12 cellular contexts compared by ENCODE assay signal in the genomic region with DNA sequence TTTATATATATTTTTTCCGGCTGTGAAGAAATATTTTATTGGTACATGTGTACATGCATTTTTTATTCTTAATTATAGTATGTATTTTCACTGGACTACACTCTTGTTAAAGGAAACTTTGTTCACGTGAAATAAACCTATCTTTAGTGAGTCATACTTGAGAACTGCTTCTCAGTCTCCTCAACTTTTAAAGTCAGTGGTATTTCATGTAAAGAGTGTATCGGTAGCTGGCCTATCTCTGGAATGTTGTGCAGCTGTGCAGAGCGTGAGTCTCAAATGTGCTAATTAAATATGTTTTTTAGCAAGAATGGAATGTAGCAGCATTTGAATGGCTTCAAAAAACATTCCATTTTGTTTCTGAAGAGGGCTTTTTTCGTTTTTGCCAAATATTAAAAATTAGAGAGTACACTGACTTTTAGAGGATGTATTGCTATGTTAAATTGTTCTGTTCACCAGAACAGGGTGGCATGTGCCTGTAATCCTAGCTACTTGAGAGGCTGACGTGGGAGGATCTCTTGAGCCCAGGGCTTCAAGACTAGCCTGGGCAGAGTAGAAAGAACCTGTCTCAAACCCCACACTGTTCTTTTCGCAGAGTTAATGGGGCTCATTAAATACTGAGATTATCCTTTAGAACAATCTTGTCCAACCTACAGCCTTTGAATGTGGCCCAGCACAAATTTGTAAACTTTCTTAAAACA. TPM values are rescaled to one million over a fixed set of nuclear protein-coding genes. Genes with fewer than 3 reads are reported as not detected.
A peak's percentile ranks its signal among the peaks of the same experiment; 100 is the strongest.
DNase-seq lines count a peak whose midpoint lies in the region; ATAC-seq and TF ChIP-seq lines count a peak whose summit lies in the region.
"Had no signal": no experiment of that assay in that cellular context is flagged by ENCODE, and none has a peak within 500 bp of the region (broad histone marks: within the 10 kb centered on the region; RNA-seq: fewer than 3 reads in every experiment).

No MANE protein-coding gene starts in this region.

- peak overlapping the region; percentile 48 to 86 for H3K27ac ChIP-seq in SK-N-SH (ENCODE audit: low read depth in 2 of 2, low read length in 1 of 2)
- peak overlapping the region; percentile 53 to 85 (median 65) for H3K27ac ChIP-seq in gastrocnemius medialis

- H3K4me1 Mint-ChIP-seq in activated naive CD8-positive, alpha-beta T cell treated with anti-CD3 and anti-CD28 coated beads, Interleukin-2, amount 50 U/mL, for 24 hours = peaks cover 2% of the 10 kb centered on the region
- H3K4me1 Mint-ChIP-seq: activated CD4-positive, alpha-beta memory T cell treated with anti-CD3 and anti-CD28 coated beads, Interleukin-2, amount 10 ng/mL, durations not matched to agents 7 days and 5 days had no signal

- in situ Hi-C loops in gastrocnemius medialis (cut with MboI; ENCODE audit: low sequenced_read_pairs in 4 of 4) = no loop called here
- in situ Hi-C loops in G401 (cut with HindIII; ENCODE audit: low sequenced_read_pairs) = no loop called here

- no peak for TF ChIP-seq POLR2A in gastrocnemius medialis (IDR thresholded peaks at IDR 0.05)

- H3K4me2 ChIP-seq in SK-N-SH = peak overlapping the region; percentile 29

- POLR2A ChIA-PET in SK-N-SH (lab: Yijun Ruan, JAX) = no interaction called here

- H3K36me3 ChIP-seq in SK-N-SH (replicated peaks in 1 of 2; ENCODE audit: control insufficient read depth in 1 of 2, insufficient read depth in 2 of 2, low read length in 1 of 2) = no peaks in the 10 kb centered on the region
- H3K36me3 ChIP-seq in gastrocnemius medialis = no peaks in the 10 kb centered on the region

- H3K79me2 ChIP-seq in SK-N-SH (ENCODE audit: insufficient read depth) = peaks cover 87% of the 10 kb centered on the region

- TF ChIP-seq RAD21 in SK-N-SH (IDR thresholded peaks at IDR 0.05; ENCODE audit: low read length) = no peak

- DNase-seq in EL = peak; percentile 77
- DNase-seq in SK-N-SH = no peak
- DNase-seq in glomerular visceral epithelial cell (ENCODE audit: extremely low spot score) = peak; percentile 55
- no peak for DNase-seq in gastrocnemius medialis
- no peak for DNase-seq in activated naive CD8-positive, alpha-beta T cell treated with anti-CD3 and anti-CD28 coated beads, Interleukin-2, amount 50 U/mL, for 24 hours
- DNase-seq in G401 (ENCODE audit: low spot score) = no peak
- DNase-seq in NCI-H2029 (lab: John Stamatoyannopoulos, UW) = no peak
- DNase-seq: activated CD4-positive, alpha-beta memory T cell treated with anti-CD3 and anti-CD28 coated beads, Interleukin-2, amount 10 ng/mL, durations not matched to agents 7 days and 5 days; DMS79; left colon had no signal

- CTCF ChIA-PET in SK-N-SH (lab: Yijun Ruan, JAX) = interaction anchor here (1.0 kb wide), 1 partner anchor 25 kb away, joined by 3 read pairs; no protein-coding TSS in a partner anchor

- H3K9me3 Mint-ChIP-seq in activated naive CD8-positive, alpha-beta T cell treated with anti-CD3 and anti-CD28 coated beads, Interleukin-2, amount 50 U/mL, for 24 hours = no peaks in the 10 kb centered on the region
- H3K9me3 Mint-ChIP-seq: activated CD4-positive, alpha-beta memory T cell treated with anti-CD3 and anti-CD28 coated beads, Interleukin-2, amount 10 ng/mL, durations not matched to agents 7 days and 5 days; dendritic cell treated with granulocyte-macrophage colony-stimulating factor and Interleukin-4, amounts not matched to agents 40 ng/mL and 50 ng/mL, for 4 days had no signal

- H3K4me3 ChIP-seq in SK-N-SH (ENCODE audit: low read depth in 2 of 2, low read length in 1 of 2) (no peak overlapping the region), gastrocnemius medialis (no peak overlapping the region)

- H3K27me3 ChIP-seq in SK-N-SH (ENCODE audit: insufficient read depth) (no peaks in the 10 kb centered on the region), gastrocnemius medialis (no peaks in the 10 kb centered on the region)

- H3K4me1 ChIP-seq in SK-N-SH (ENCODE audit: control insufficient read depth in 1 of 2, insufficient read depth in 2 of 2, low read depth in 1 of 2, low read length in 1 of 2) (peaks cover 34 to 37% of the 10 kb centered on the region in 2 experiments), gastrocnemius medialis (peaks cover 37 to 83% of the 10 kb centered on the region in 2 donors)

- WGBS in SK-N-SH (ENCODE audit: low lambda C conversion rate) = 66% methylated on average over 7 of the region's 7 CpGs

- no peak for TF ChIP-seq EP300 in SK-N-SH (IDR thresholded peaks at IDR 0.05; ENCODE audit: borderline replicate concordance in 1 of 2, low read depth in 1 of 2, low read length in 1 of 2)

- H3K27ac Mint-ChIP-seq in activated naive CD8-positive, alpha-beta T cell treated with anti-CD3 and anti-CD28 coated beads, Interleukin-2, amount 50 U/mL, for 24 hours = no peak overlapping the region
- H3K27ac Mint-ChIP-seq: activated CD4-positive, alpha-beta memory T cell treated with anti-CD3 and anti-CD28 coated beads, Interleukin-2, amount 10 ng/mL, durations not matched to agents 7 days and 5 days; dendritic cell treated with granulocyte-macrophage colony-stimulating factor and Interleukin-4, amounts not matched to agents 40 ng/mL and 50 ng/mL, for 4 days had no signal

- H2AFZ ChIP-seq in SK-N-SH (ENCODE audit: low read depth) = no peak overlapping the region

- H3K9me2 ChIP-seq in SK-N-SH = no peaks in the 10 kb centered on the region

- no peak overlapping the region for H3K9ac ChIP-seq in SK-N-SH

- H3K9me3 ChIP-seq in SK-N-SH (no peaks in the 10 kb centered on the region), gastrocnemius medialis (no peaks in the 10 kb centered on the region)

- intact Hi-C loops in gastrocnemius medialis (cut with DNase I; ENCODE audit: low total_unique reads) = no loop called here

- ATAC-seq in gastrocnemius medialis (peak in 1 of 2 donors; percentile 43), GM19463 (IDR thresholded peaks at IDR 0.05; ENCODE audit: unreplicated experiment) (no peak)
- ATAC-seq in activated naive CD8-positive, alpha-beta T cell treated with anti-CD3 and anti-CD28 coated beads, Interleukin-2, amount 50 U/mL, for 24 hours = no peak
- ATAC-seq: left colon had no signal

- no peak overlapping the region for H3K4me3 Mint-ChIP-seq in activated naive CD8-positive, alpha-beta T cell treated with anti-CD3 and anti-CD28 coated beads, Interleukin-2, amount 50 U/mL, for 24 hours
- H3K4me3 Mint-ChIP-seq: activated CD4-positive, alpha-beta memory T cell treated with anti-CD3 and anti-CD28 coated beads, Interleukin-2, amount 10 ng/mL, durations not matched to agents 7 days and 5 days; dendritic cell treated with granulocyte-macrophage colony-stimulating factor and Interleukin-4, amounts not matched to agents 40 ng/mL and 50 ng/mL, for 4 days had no signal

- TF ChIP-seq CTCF in SK-N-SH (IDR thresholded peaks at IDR 0.05) (no peak), gastrocnemius medialis (IDR thresholded peaks at IDR 0.05 in 4 of 5, conservative IDR thresholded peaks at IDR 0.05 in 1 of 5) (no peak)

- H3K27me3 Mint-ChIP-seq in activated naive CD8-positive, alpha-beta T cell treated with anti-CD3 and anti-CD28 coated beads, Interleukin-2, amount 50 U/mL, for 24 hours = peaks cover 3% of the 10 kb centered on the region
- H3K27me3 Mint-ChIP-seq: dendritic cell treated with granulocyte-macrophage colony-stimulating factor and Interleukin-4, amounts not matched to agents 40 ng/mL and 50 ng/mL, for 4 days had no signal

- H3F3A ChIP-seq in SK-N-SH (replicated peaks; ENCODE audit: insufficient read depth) = peaks cover 17% of the 10 kb centered on the region

- H4K20me1 ChIP-seq in SK-N-SH (ENCODE audit: insufficient read depth) = peaks cover 64% of the 10 kb centered on the region

- no peaks in the 10 kb centered on the region for H3K36me3 Mint-ChIP-seq in activated naive CD8-positive, alpha-beta T cell treated with anti-CD3 and anti-CD28 coated beads, Interleukin-2, amount 50 U/mL, for 24 hours (ENCODE audit: low read depth)

TF ChIP-seq in SK-N-SH, 30 proteins besides CTCF, POLR2A, EP300 and RAD21 (continues in another document):
- TF ChIP-seq USF2 (IDR thresholded peaks at IDR 0.05; ENCODE audit: borderline replicate concordance, low read depth, low read length) (no peak), FOSL2 (IDR thresholded peaks at IDR 0.05; ENCODE audit: borderline replicate concordance, low read depth) (no peak), REST (IDR thresholded peaks at IDR 0.05; ENCODE audit: low read depth, low read length) (no peak), GABPA (IDR thresholded peaks at IDR 0.05; ENCODE audit: low read depth) (no peak)

RNA-seq across cellular contexts. Expression of gene SPTBN1, which starts 14.3 kb away (rescaled TPM):
- 27.1 and 29.1 TPM in 2 replicates for polyA plus RNA-seq in SK-N-SH (2012; rRNA removed)
- 15.4 and 18.8 TPM in 2 replicates for polyA plus RNA-seq in SK-N-SH (2012; cell fraction: cytosol; rRNA removed)
- polyA plus RNA-seq in SK-N-SH (2012; cell fraction: nucleus; rRNA removed) = 92.5 and 114 TPM in 2 replicates
- total RNA-seq in gastrocnemius medialis = 100 to 1,000 TPM; 107 to 191 (median 119) TPM
- total RNA-seq in G401 (2014; rRNA removed; shearing (Covaris generic)) = 59.6 and 81.0 TPM in 2 replicates

Comparison
In these comparisons a context has a peak if more than half of its experiments do, and no peak if none do; other contexts are left out.
1. DNase-seq: peak in EL (single experiment) and glomerular visceral epithelial cell (single experiment); none in SK-N-SH (single experiment), gastrocnemius medialis (0 of 2), activated naive CD8-positive, alpha-beta T cell treated with anti-CD3 and anti-CD28 coated beads, Interleukin-2, amount 50 U/mL, for 24 hours (single experiment), G401 (single experiment) and NCI-H2029 (single experiment).